Comparison of ENCODE assay signal across 8 cellular contexts in the genomic region with DNA sequence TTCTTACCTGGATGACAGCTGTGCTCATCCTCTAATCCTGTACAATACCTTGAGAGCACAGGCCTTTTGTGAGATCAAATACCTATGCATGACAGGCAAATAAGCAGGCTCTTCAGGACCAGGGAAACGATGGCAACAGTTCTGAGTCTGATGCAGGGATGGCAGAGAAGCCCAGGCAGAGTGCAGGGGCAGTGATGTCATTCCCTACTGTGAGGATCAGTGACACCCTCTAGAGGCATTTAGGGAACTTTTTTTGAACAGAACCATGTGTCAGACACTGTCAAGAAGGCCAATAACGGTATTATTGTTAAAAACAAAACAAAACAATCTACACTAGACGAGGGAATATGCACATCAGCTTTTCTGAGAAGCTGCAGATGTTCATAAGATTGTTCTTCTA.
DNase-seq lines count a peak whose midpoint lies in the region; ATAC-seq and TF ChIP-seq lines count a peak whose summit lies in the region.

No MANE protein-coding gene starts in this region.

- no peak overlapping the region for H3K27ac Mint-ChIP-seq in activated CD4-positive, alpha-beta T cell treated with anti-CD3 and anti-CD28 coated beads for 36 hours

- DNase-seq in activated CD4-positive, alpha-beta T cell treated with anti-CD3 and anti-CD28 coated beads for 36 hours, result peak; percentile 12
- no peak for DNase-seq in activated CD4-positive, alpha-beta T cell treated with anti-CD3 and anti-CD28 coated beads, Interleukin-2, amount 50 U/mL, for 48 hours
- peak; percentile 6 for DNase-seq in NCI-H460 (ENCODE audit: extremely low read depth, low read depth)
- DNase-seq in fibroblast of pulmonary artery (ENCODE audit: low read depth), result peak; percentile 46
- DNase-seq in stromal cell of bone marrow (ENCODE audit: low read depth), result peak; percentile 47
- no peak for DNase-seq in ureter (ENCODE audit: low spot score)

- no peaks in the 10 kb centered on the region for H3K9me3 Mint-ChIP-seq in activated CD4-positive, alpha-beta T cell treated with anti-CD3 and anti-CD28 coated beads for 36 hours (ENCODE audit: low read depth)

- no peak overlapping the region for H3K4me3 ChIP-seq in fibroblast of pulmonary artery (replicated peaks; ENCODE audit: low read depth, low read length)

- H3K27me3 Mint-ChIP-seq in activated CD4-positive, alpha-beta T cell treated with anti-CD3 and anti-CD28 coated beads for 36 hours, result no peaks in the 10 kb centered on the region

- CTCF ChIA-PET in activated CD4-positive, alpha-beta T cell treated with anti-CD3 and anti-CD28 coated beads for 36 hours (lab: Charles Lee), result interaction anchor here (0.6 kb wide), 1 partner anchor 1454 kb away, joined by 3 read pairs; no protein-coding TSS in a partner anchor

- H3K4me1 Mint-ChIP-seq in activated CD4-positive, alpha-beta T cell treated with anti-CD3 and anti-CD28 coated beads for 36 hours, result no peaks in the 10 kb centered on the region

- no peak overlapping the region for H3K4me3 Mint-ChIP-seq in activated CD4-positive, alpha-beta T cell treated with anti-CD3 and anti-CD28 coated beads for 36 hours

- POLR2A ChIA-PET in activated CD4-positive, alpha-beta T cell treated with anti-CD3 and anti-CD28 coated beads for 36 hours (lab: Charles Lee), result no interaction called here

- peak; percentile 57 for ATAC-seq in activated CD4-positive, alpha-beta T cell treated with anti-CD3 and anti-CD28 coated beads for 36 hours
- ATAC-seq in HG02840 (IDR thresholded peaks at IDR 0.05; ENCODE audit: low FRiP score, unreplicated experiment) (no peak), GM21723 (IDR thresholded peaks at IDR 0.05; ENCODE audit: unreplicated experiment) (no peak)

- no peaks in the 10 kb centered on the region for H3K36me3 Mint-ChIP-seq in activated CD4-positive, alpha-beta T cell treated with anti-CD3 and anti-CD28 coated beads for 36 hours (ENCODE audit: low read depth)

- peak; percentile 15 for TF ChIP-seq CTCF in fibroblast of pulmonary artery (IDR thresholded peaks at IDR 0.05; ENCODE audit: low read length, missing control alignments)

- intact Hi-C loops in activated CD4-positive, alpha-beta T cell treated with anti-CD3 and anti-CD28 coated beads for 36 hours (cut with DNase I, micrococcal nuclease), result no loop called here

Comparison
In these comparisons a context has a peak if more than half of its experiments do, and no peak if none do; other contexts are left out.
1. DNase-seq: peak in activated CD4-positive, alpha-beta T cell treated with anti-CD3 and anti-CD28 coated beads for 36 hours (single experiment), NCI-H460 (single experiment), fibroblast of pulmonary artery (single experiment) and stromal cell of bone marrow (single experiment); none in activated CD4-positive, alpha-beta T cell treated with anti-CD3 and anti-CD28 coated beads, Interleukin-2, amount 50 U/mL, for 48 hours (0 of 2) and ureter (single experiment).